ENCODE assay signal across 16 cellular contexts in the genomic region with DNA sequence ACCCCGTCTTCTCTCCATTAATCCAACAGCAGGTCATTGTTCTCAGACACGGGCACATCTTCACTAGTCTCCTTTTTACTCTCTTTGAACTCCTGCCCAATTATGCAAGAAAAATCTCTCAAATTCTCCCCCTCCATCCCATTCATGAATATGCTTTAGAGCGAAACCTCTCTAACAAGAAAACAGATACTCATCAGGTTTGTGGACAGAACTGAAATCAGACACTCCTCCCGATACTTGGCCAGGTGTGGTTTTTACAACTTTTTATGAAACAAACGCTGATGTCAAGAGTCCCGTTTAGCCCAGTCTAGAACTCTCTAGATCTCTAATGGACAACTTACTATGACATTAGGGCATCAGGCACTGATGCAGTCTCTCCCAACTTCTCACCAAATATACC. TPM values are rescaled to one million over a fixed set of nuclear protein-coding genes. Genes with fewer than 3 reads are reported as not detected.
DNase-seq lines count a peak whose midpoint lies in the region; ATAC-seq, FAIRE-seq and TF ChIP-seq lines count a peak whose summit lies in the region.
"Had no signal": no experiment of that assay in that cellular context is flagged by ENCODE, and none has a peak within 500 bp of the region (broad histone marks: within the 10 kb centered on the region; RNA-seq: fewer than 3 reads in every experiment).

No MANE protein-coding gene starts in this region.

- FAIRE-seq in GM19239 (lab: Jason Lieb, UNC) = peak; percentile 99
- FAIRE-seq: G401.6, H1 had no signal

- peaks cover 8% of the 10 kb centered on the region for H3K9me3 Mint-ChIP-seq in osteocyte (ENCODE audit: unreplicated experiment)
- H3K9me3 Mint-ChIP-seq: type B pancreatic cell had no signal

- no peak overlapping the region for H3K27ac Mint-ChIP-seq in osteocyte (ENCODE audit: unreplicated experiment)
- H3K27ac Mint-ChIP-seq: activated naive CD4-positive, alpha-beta T cell treated with anti-CD3 and anti-CD28 coated beads, Interleukin-2, amount 50 U/mL, for 24 hours; type B pancreatic cell had no signal

- no peaks in the 10 kb centered on the region for H3K27me3 ChIP-seq in brain microvascular endothelial cell (replicated peaks)
- H3K27me3 ChIP-seq: right lobe of liver had no signal

- no peak overlapping the region for H3K27ac ChIP-seq in brain microvascular endothelial cell
- H3K27ac ChIP-seq: right lobe of liver had no signal

- no peaks in the 10 kb centered on the region for H3K27me3 Mint-ChIP-seq in osteocyte (ENCODE audit: unreplicated experiment)
- H3K27me3 Mint-ChIP-seq: activated naive CD4-positive, alpha-beta T cell treated with anti-CD3 and anti-CD28 coated beads, Interleukin-2, amount 50 U/mL, for 24 hours had no signal

- ATAC-seq in HG02642 (IDR thresholded peaks at IDR 0.05; ENCODE audit: poor library complexity, unreplicated experiment) (peak; percentile 78), HG03460 (IDR thresholded peaks at IDR 0.05; ENCODE audit: unreplicated experiment) (peak; percentile 68)
- ATAC-seq: SK-N-SH treated with all-trans-retinoic acid at 6 μM for 48 hours had no signal

- H3K4me3 ChIP-seq in brain microvascular endothelial cell (ENCODE audit: low read depth, low read length) = no peak overlapping the region
- H3K4me3 ChIP-seq: right lobe of liver had no signal

- no peaks in the 10 kb centered on the region for H3K36me3 Mint-ChIP-seq in osteocyte (ENCODE audit: unreplicated experiment)
- H3K36me3 Mint-ChIP-seq: type B pancreatic cell had no signal

- H3K36me3 ChIP-seq in brain microvascular endothelial cell (replicated peaks) = no peaks in the 10 kb centered on the region
- H3K36me3 ChIP-seq: right lobe of liver had no signal

- TF ChIP-seq CTCF in GM13977 (IDR thresholded peaks at IDR 0.05; ENCODE audit: extremely low read depth, insufficient read depth, missing control alignments) (no peak), brain microvascular endothelial cell (IDR thresholded peaks at IDR 0.05; ENCODE audit: low read depth, low read length, missing control alignments) (no peak), osteocyte (IDR thresholded peaks at IDR 0.05) (no peak)

- H3K4me1 Mint-ChIP-seq in osteocyte (ENCODE audit: unreplicated experiment) = peaks cover 8% of the 10 kb centered on the region

- H3K4me3 Mint-ChIP-seq in osteocyte (ENCODE audit: unreplicated experiment) = no peak overlapping the region
- H3K4me3 Mint-ChIP-seq: activated naive CD4-positive, alpha-beta T cell treated with anti-CD3 and anti-CD28 coated beads, Interleukin-2, amount 50 U/mL, for 24 hours; type B pancreatic cell had no signal

- DNase-seq in GM13977 (ENCODE audit: low spot score) (peak; percentile 57), GM19239 (ENCODE audit: insufficient read length, low spot score) (no peak), brain microvascular endothelial cell (no peak), osteocyte (ENCODE audit: extremely low spot score, unreplicated experiment) (no peak), SIG-M5 treated with dmso at 0.1 percent for 504 hours (lab: John Stamatoyannopoulos, UW; ENCODE audit: unreplicated experiment) (no peak)
- no peak for DNase-seq in stimulated activated naive CD4-positive, alpha-beta T cell treated with Interleukin-2 at 50 U/mL for 16 hours (lab: John Stamatoyannopoulos, UW)
- DNase-seq: C1 segment of cervical spinal cord, NCI-H1417, right lobe of liver had no signal

- in situ Hi-C loops in GM13977 (cut with MboI; ENCODE audit: low pct_unique_long_range_greater_than_20kb, low sequenced_read_pairs, unreplicated experiment) = no loop called here
- in situ Hi-C loops in brain microvascular endothelial cell (cut with HindIII; ENCODE audit: low pct_ligation_motif_present, low sequenced_read_pairs) = no loop called here

RNA-seq across cellular contexts. Expression of a gene that starts 40.9 kb away (rescaled TPM):
- not detected in 2 replicates for total RNA-seq in osteocyte

RNA-seq across cellular contexts. Expression of a gene that starts 57.1 kb away (rescaled TPM):
- not detected in 2 replicates for total RNA-seq in osteocyte
